ENCODE assay signal across 28 cellular contexts in the genomic region with DNA sequence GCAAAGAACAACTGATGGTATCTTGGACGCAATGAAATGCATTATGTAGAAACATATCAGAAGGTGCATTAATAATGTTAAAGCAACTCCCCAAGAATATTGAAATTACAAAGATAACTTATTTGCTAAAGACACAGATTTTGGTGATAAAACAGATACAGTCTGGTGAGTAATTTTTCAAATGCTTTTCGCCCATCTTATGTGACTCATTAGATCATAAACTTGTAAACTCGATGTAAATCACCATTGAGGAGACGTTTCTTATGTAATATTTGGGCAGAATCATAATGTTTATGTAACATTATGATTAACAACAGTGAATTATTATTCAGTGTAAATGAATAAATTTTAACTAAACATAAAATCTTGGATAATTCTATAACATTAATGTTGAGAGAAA.
"Had no signal": no experiment of that assay in that cellular context is flagged by ENCODE, and none has a peak within 500 bp of the region (broad histone marks: within the 10 kb centered on the region; RNA-seq: fewer than 3 reads in every experiment).

No MANE protein-coding gene starts in this region.

- H3K4me2 ChIP-seq: neural progenitor cell had no signal

- H3K9ac ChIP-seq: neural progenitor cell had no signal

- DNase-seq: hippocampal formation; kidney; left colon; left lung; lower lobe of right lung; mesendoderm; naive B cell; natural killer cell; nephron progenitor cell; occipital lobe; spleen; stimulated activated CD4-positive, alpha-beta T cell treated with anti-CD3 and anti-CD28 coated beads, Interleukin-4, amount 100 ng/mL, for 24 hours; stimulated activated naive CD4-positive, alpha-beta T cell; tibial artery; trophoblast cell; upper lobe of right lung had no signal

- H3K27ac Mint-ChIP-seq: mesothelial cell of epicardium; natural killer cell; nephron progenitor cell; neural progenitor cell; progenitor cell of endocrine pancreas; stimulated activated effector memory CD8-positive, alpha-beta T cell treated with anti-CD3 and anti-CD28 coated beads, Interleukin-12 subunit alpha, Interleukin-12 subunit beta, amount 100 ng/mL, for 72 hours; stimulated activated naive CD8-positive, alpha-beta T cell treated with anti-CD3 and anti-CD28 coated beads, Interleukin-15, Interleukin-2, amounts not matched to agents 100 ng/mL and 50 ng/mL, for 24 hours had no signal

- H3K9me3 ChIP-seq: lower lobe of right lung, neutrophil, right atrium auricular region, suprapubic skin, thoracic aorta, tibial artery, upper lobe of right lung had no signal

- H3K4me3 ChIP-seq: left lung, lower lobe of right lung, neural progenitor cell, right atrium auricular region, skin epidermis, spleen, suprapubic skin, thoracic aorta, tibial artery, upper lobe of right lung had no signal

- H2AFZ ChIP-seq: neural progenitor cell had no signal

- H3K4me1 ChIP-seq: left lung, lower lobe of right lung, right atrium auricular region, spleen, suprapubic skin, tibial artery, upper lobe of right lung had no signal

- H3K36me3 ChIP-seq: left lung, lower lobe of right lung, neural progenitor cell, neutrophil, right atrium auricular region, spleen, suprapubic skin, thoracic aorta, tibial artery, upper lobe of right lung had no signal

- H3K27ac ChIP-seq: left lung, lower lobe of right lung, neural progenitor cell, neutrophil, right atrium auricular region, skin epidermis, spleen, suprapubic skin, thoracic aorta, tibial artery, upper lobe of right lung had no signal

- H3K36me3 Mint-ChIP-seq: natural killer cell; neural progenitor cell; stimulated activated effector memory CD8-positive, alpha-beta T cell treated with anti-CD3 and anti-CD28 coated beads, Interleukin-12 subunit alpha, Interleukin-12 subunit beta, amount 100 ng/mL, for 72 hours had no signal

- H3K4me1 Mint-ChIP-seq: natural killer cell; nephron progenitor cell; neural progenitor cell; stimulated activated effector memory CD8-positive, alpha-beta T cell treated with anti-CD3 and anti-CD28 coated beads, Interleukin-12 subunit alpha, Interleukin-12 subunit beta, amount 100 ng/mL, for 72 hours had no signal

- H3K4me3 Mint-ChIP-seq: mesothelial cell of epicardium; naive B cell; natural killer cell; nephron progenitor cell; neural progenitor cell; stimulated activated effector memory CD8-positive, alpha-beta T cell treated with anti-CD3 and anti-CD28 coated beads, Interleukin-12 subunit alpha, Interleukin-12 subunit beta, amount 100 ng/mL, for 72 hours; stimulated activated naive CD8-positive, alpha-beta T cell treated with anti-CD3 and anti-CD28 coated beads, Interleukin-15, Interleukin-2, amounts not matched to agents 100 ng/mL and 50 ng/mL, for 24 hours had no signal

- H3K27me3 Mint-ChIP-seq: naive B cell; progenitor cell of endocrine pancreas; stimulated activated naive CD8-positive, alpha-beta T cell treated with anti-CD3 and anti-CD28 coated beads, Interleukin-15, Interleukin-2, amounts not matched to agents 100 ng/mL and 50 ng/mL, for 24 hours had no signal

- FAIRE-seq: urothelium cell line had no signal

- ATAC-seq: left colon; left lung; lower lobe of right lung; natural killer cell; sciatic nerve; stimulated activated effector memory CD8-positive, alpha-beta T cell treated with anti-CD3 and anti-CD28 coated beads, Interleukin-12 subunit alpha, Interleukin-12 subunit beta, amount 100 ng/mL, for 72 hours; upper lobe of right lung had no signal

- H3K27me3 ChIP-seq: left lung, neural progenitor cell, neutrophil, right atrium auricular region, spleen, suprapubic skin, tibial artery, upper lobe of right lung had no signal
